Comparison of ENCODE assay signal across 8 cellular contexts in genomic region chr16:15434079-15434424, GRCh38. TPM values are rescaled to one million over a fixed set of nuclear protein-coding genes. Genes with fewer than 3 reads are reported as not detected.
DNase-seq lines count a peak whose midpoint lies in the region; ATAC-seq and TF ChIP-seq lines count a peak whose summit lies in the region.

No MANE protein-coding gene starts in this region.

- peaks cover 7% of the 10 kb centered on the region for H3K4me1 ChIP-seq in psoas muscle

- H3K36me3 Mint-ChIP-seq in Calu3 (ENCODE audit: insufficient read depth, unreplicated experiment): peaks cover 12% of the 10 kb centered on the region

- H3K9me3 ChIP-seq in psoas muscle: no peaks in the 10 kb centered on the region

- 32 to 38% (median 33%) methylated on average over 12 of the region's 12 CpGs for WGBS in psoas muscle, 3 donors

- BruUV-seq in Calu3 (replicated peaks; lab: Mats Ljungman, UMichigan): no TSS peak

- ATAC-seq in psoas muscle: peak in 1 of 4 donors; percentile 7
- ATAC-seq in HG03571 (IDR thresholded peaks at IDR 0.05; ENCODE audit: unreplicated experiment): no peak
- ATAC-seq in GM19351 (IDR thresholded peaks at IDR 0.05; ENCODE audit: unreplicated experiment): no peak
- no peak for ATAC-seq in HG02938 (IDR thresholded peaks at IDR 0.05; ENCODE audit: unreplicated experiment)

- CTCF ChIA-PET in Calu3 (lab: Charles Lee): interaction anchor here (0.8 kb wide), 1 partner anchor 9 kb away, joined by 4 read pairs; no protein-coding TSS in a partner anchor

- H3K27me3 ChIP-seq in psoas muscle (ENCODE audit: insufficient read depth in 3 of 3, low read length in 2 of 3): peaks cover 0 to 3% (median 0%) of the 10 kb centered on the region in 3 donors

- peak overlapping the region; percentile 84 for H3K27ac ChIP-seq in psoas muscle

- intact Hi-C loops in Calu3 (cut with micrococcal nuclease; ENCODE audit: unreplicated experiment): no loop called here
- intact Hi-C loops in psoas muscle (cut with DNase I): no loop called here

- peak overlapping the region; percentile 78 for H3K4me3 Mint-ChIP-seq in Calu3 (ENCODE audit: low read depth, unreplicated experiment)

- no peaks in the 10 kb centered on the region for H3K4me1 Mint-ChIP-seq in Calu3 (ENCODE audit: low read depth, unreplicated experiment)

- H3K36me3 ChIP-seq in psoas muscle (ENCODE audit: insufficient read depth in 1 of 2, low read depth in 1 of 2): no peaks in the 10 kb centered on the region

- TF ChIP-seq CTCF in Calu3 (IDR thresholded peaks at IDR 0.05; ENCODE audit: unreplicated experiment) (no peak), WI38 (IDR thresholded peaks at IDR 0.05; ENCODE audit: low read depth, low read length) (no peak), fibroblast of the aortic adventitia (IDR thresholded peaks at IDR 0.05; ENCODE audit: insufficient read depth, low read length) (no peak), psoas muscle (IDR thresholded peaks at IDR 0.05) (no peak)

- no peaks in the 10 kb centered on the region for H3K9me3 Mint-ChIP-seq in Calu3 (ENCODE audit: low read depth, unreplicated experiment)

- H3K4me3 ChIP-seq in WI38 (ENCODE audit: low read depth, low read length): peak overlapping the region; percentile 68
- peak overlapping the region; percentile 93 for H3K4me3 ChIP-seq in fibroblast of the aortic adventitia (ENCODE audit: low read depth, low read length)
- H3K4me3 ChIP-seq in psoas muscle: peak overlapping the region; percentile 95

- no peak overlapping the region for H3K27ac Mint-ChIP-seq in Calu3 (ENCODE audit: unreplicated experiment)

- no peak for DNase-seq in Calu3
- DNase-seq in fibroblast of the aortic adventitia (ENCODE audit: low read depth): no peak
- no peak for DNase-seq in psoas muscle
- no peak for DNase-seq in T1000 (lab: John Stamatoyannopoulos, UW)

- peaks cover 38% of the 10 kb centered on the region for H3K27me3 Mint-ChIP-seq in Calu3 (ENCODE audit: unreplicated experiment)

RNA-seq across cellular contexts. Expression of gene BMERB1, which starts 0.3 kb away (rescaled TPM):
- total RNA-seq in Calu3 (2022): 3.0 TPM in 2 replicates
- total RNA-seq in fibroblast of the aortic adventitia (ENCODE audit: low replicate concordance): 64.3 and 105 TPM in 2 replicates
- 100 to 1,000 TPM in 2 of 4 donors, 10 to 100 TPM in 2; 31.3 to 133 (median 84.6) TPM for total RNA-seq in psoas muscle
- 10 to 100 TPM; 26.6 to 83.8 (median 38.3) TPM for polyA plus RNA-seq in psoas muscle

RNA-seq across cellular contexts. Expression of gene MPV17L, which starts 38.5 kb away (rescaled TPM):
- total RNA-seq in Calu3 (2022) (10.0 and 11.5 TPM in 2 replicates), fibroblast of the aortic adventitia (ENCODE audit: low replicate concordance) (1.1 and 3.3 TPM in 2 replicates), psoas muscle (10 to 100 TPM in 2 of 4 donors, 1 to 10 TPM in 2; 5.6 to 30.3 (median 16.1) TPM)
- 1 to 10 TPM; 5.6 to 9.2 (median 6.3) TPM for polyA plus RNA-seq in psoas muscle

RNA-seq across cellular contexts. Expression of gene NPIPA5, which starts 56.0 kb away (rescaled TPM):
- total RNA-seq in Calu3 (2022): 18.0 and 18.3 TPM in 2 replicates
- 0.54 TPM in 1 of 2 replicates, not detected in the other for total RNA-seq in fibroblast of the aortic adventitia (ENCODE audit: low replicate concordance)
- 10 to 100 TPM in 3 of 4 donors, 1 to 10 TPM in 1; 8.0 to 18.7 (median 11.0) TPM for total RNA-seq in psoas muscle
- polyA plus RNA-seq in psoas muscle: 10 to 100 TPM in 2 of 3 donors, 1 to 10 TPM in 1; 1.5 to 22.1 (median 16.0) TPM
